8 cellular contexts compared by ENCODE assay signal in the genomic region with DNA sequence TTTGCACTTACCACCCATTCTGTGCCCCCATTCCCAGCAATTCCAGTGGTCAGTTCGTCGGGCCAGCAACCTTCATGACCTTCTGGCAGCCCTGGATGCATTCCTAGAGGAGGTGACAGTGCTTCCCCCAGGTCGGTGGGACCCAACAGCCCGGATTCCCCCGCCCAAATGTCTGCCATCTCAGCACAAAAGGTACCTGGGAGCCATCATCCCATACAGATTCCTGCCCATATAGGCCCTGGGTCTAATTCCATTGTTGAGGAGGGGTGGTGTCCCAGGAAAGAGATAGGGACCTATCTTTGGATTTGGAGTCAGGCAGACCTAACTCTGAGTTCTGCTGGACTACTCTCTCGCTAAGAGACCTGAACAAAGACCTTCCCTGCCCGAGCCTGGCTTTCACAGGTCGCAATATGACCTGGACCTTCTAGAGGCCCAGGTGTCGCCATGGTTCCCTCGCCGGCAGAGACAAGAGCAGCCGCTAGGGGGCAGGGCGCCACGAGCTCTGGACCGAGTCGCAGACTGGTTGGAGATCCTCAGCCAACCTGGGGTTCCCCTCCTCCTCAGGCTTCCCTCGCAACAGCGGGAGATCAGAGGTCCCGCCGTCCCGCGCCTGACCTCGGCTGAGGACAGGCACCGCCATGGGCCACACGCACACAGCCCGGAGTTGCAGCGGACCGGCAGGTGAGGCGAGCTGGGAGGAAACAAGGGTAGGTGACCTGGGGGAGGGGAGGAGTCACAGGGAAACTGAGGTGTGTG. TPM values are rescaled to one million over a fixed set of nuclear protein-coding genes. Genes with fewer than 3 reads are reported as not detected.
DNase-seq lines count a peak whose midpoint lies in the region; ATAC-seq and TF ChIP-seq lines count a peak whose summit lies in the region.

No MANE protein-coding gene starts in this region.

- H3K9me3 ChIP-seq in right atrium auricular region: no peaks in the 10 kb centered on the region

- H3K4me3 ChIP-seq in right atrium auricular region: peak overlapping the region in 1 of 2 donors; percentile 33
- H3K4me3 ChIP-seq in retinal pigment epithelial cell (ENCODE audit: low read length): peak overlapping the region; percentile 41

- peak; percentile 92 for ATAC-seq in GM21390 (IDR thresholded peaks at IDR 0.05; ENCODE audit: unreplicated experiment)
- ATAC-seq in GM18873 (IDR thresholded peaks at IDR 0.05; ENCODE audit: low FRiP score, unreplicated experiment): no peak

- peaks cover 0 to 9% of the 10 kb centered on the region in 2 donors for H3K4me1 ChIP-seq in right atrium auricular region

- DNase-seq in DMS153 (lab: John Stamatoyannopoulos, UW) (peak; percentile 19), HuH-7 (ENCODE audit: low spot score) (peak; percentile 86), T follicular helper cell (ENCODE audit: low read depth) (peak; percentile 70), right atrium auricular region (ENCODE audit: low spot score) (peak; percentile 78), retinal pigment epithelial cell (ENCODE audit: low read depth) (no peak)
- peak; percentile 63 for DNase-seq in activated naive CD8-positive, alpha-beta T cell treated with anti-CD3 and anti-CD28 coated beads, Interleukin-2, amount 50 U/mL, for 16 hours (ENCODE audit: low read depth, low spot score)

- TF ChIP-seq CTCF in right atrium auricular region (IDR thresholded peaks at IDR 0.05) (peak; percentile 91 to 97), retinal pigment epithelial cell (conservative IDR thresholded peaks at IDR 0.05; ENCODE audit: low read depth, low read length) (peak; percentile 97)

- no peak overlapping the region for H3K27ac ChIP-seq in right atrium auricular region

- H3K36me3 ChIP-seq in right atrium auricular region: no peaks in the 10 kb centered on the region

- H3K27me3 ChIP-seq in right atrium auricular region: no peaks in the 10 kb centered on the region

RNA-seq across cellular contexts. Expression of a gene that starts 3.1 kb away (rescaled TPM):
- total RNA-seq in right atrium auricular region: not detected

RNA-seq across cellular contexts. Expression of a gene that starts 16.6 kb away (rescaled TPM):
- 10 to 100 TPM; 32.2 to 60.7 TPM for total RNA-seq in right atrium auricular region

RNA-seq across cellular contexts. Expression of a gene that starts 38.6 kb away (rescaled TPM):
- 10 to 100 TPM; 50.4 to 58.6 TPM for total RNA-seq in right atrium auricular region
